ENCODE assay signal across 9 cellular contexts in the genomic region with DNA sequence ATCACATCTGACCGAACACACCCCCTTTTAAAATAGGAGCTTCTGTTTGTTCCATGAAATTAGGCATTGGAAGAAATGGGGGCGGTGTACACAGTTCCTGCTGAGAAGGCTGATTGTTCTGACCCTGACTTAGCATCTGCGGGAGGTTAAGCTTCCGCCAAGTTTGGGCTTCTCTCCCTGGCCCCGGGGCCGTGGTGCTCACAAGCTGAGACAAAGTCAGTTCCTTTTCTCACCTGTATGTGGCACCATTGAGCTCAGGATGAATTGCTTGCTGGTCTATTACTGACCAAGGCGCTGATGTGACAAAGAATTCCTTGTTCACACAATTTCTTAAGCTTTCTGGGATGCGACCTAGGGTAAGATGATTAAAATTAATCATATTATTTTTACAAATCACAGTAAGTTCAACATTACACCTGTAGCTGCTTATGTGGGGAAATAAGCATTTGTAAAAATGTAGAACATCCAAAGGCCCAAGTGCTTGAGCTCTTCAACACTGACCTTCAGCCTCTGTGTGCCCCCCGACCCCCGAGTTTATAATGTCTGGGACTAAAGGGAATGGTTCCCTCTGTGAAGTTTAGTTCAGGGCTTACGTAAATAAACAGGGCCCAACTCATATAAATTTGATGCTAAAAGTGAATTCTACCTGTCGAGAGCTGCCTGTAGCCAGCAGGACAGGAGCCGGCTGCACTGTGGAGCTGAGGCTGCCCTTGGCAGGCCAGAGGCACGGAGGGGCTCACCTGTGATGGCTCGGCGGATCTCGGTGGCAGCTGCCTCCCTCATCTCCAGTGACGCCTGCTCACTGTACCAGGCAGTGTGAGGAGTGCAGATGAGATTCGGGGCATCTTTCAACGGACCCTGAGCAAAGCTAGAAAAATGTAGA. TPM values are rescaled to one million over a fixed set of nuclear protein-coding genes. Genes with fewer than 3 reads are reported as not detected.
DNase-seq lines count a peak whose midpoint lies in the region; ATAC-seq, FAIRE-seq and TF ChIP-seq lines count a peak whose summit lies in the region.
"Had no signal": no experiment of that assay in that cellular context is flagged by ENCODE, and none has a peak within 500 bp of the region (broad histone marks: within the 10 kb centered on the region; RNA-seq: fewer than 3 reads in every experiment).

No MANE protein-coding gene starts in this region.

- no peak for FAIRE-seq in D721Med (lab: Jason Lieb, UNC)
- FAIRE-seq: TTC549 had no signal

- no peaks in the 10 kb centered on the region for H3K9me3 Mint-ChIP-seq in activated naive CD4-positive, alpha-beta T cell treated with anti-CD3 and anti-CD28 coated beads, Interleukin-2, amount 10 ng/mL, durations not matched to agents 7 days and 5 days
- H3K9me3 Mint-ChIP-seq in progenitor cell of endocrine pancreas (ENCODE audit: low read depth): no peaks in the 10 kb centered on the region

- ATAC-seq in GM19324 (IDR thresholded peaks at IDR 0.05; ENCODE audit: low FRiP score, unreplicated experiment) (peak; percentile 64), left cardiac atrium (peak; percentile 61 to 78), omental fat pad (ENCODE audit: low FRiP score) (no peak)

- no peak overlapping the region for H3K27ac Mint-ChIP-seq in activated naive CD4-positive, alpha-beta T cell treated with anti-CD3 and anti-CD28 coated beads, Interleukin-2, amount 10 ng/mL, durations not matched to agents 7 days and 5 days
- peak overlapping the region; percentile 84 for H3K27ac Mint-ChIP-seq in progenitor cell of endocrine pancreas

- TF ChIP-seq CTCF in D721Med (IDR thresholded peaks at IDR 0.05; ENCODE audit: insufficient read depth, missing control alignments) (peak; percentile 60), progenitor cell of endocrine pancreas (IDR thresholded peaks at IDR 0.05; ENCODE audit: unreplicated experiment) (peak; percentile 64), omental fat pad (IDR thresholded peaks at IDR 0.05) (peak in 1 of 3 donors; percentile 34)

- no peaks in the 10 kb centered on the region for H3K27me3 Mint-ChIP-seq in activated naive CD4-positive, alpha-beta T cell treated with anti-CD3 and anti-CD28 coated beads, Interleukin-2, amount 10 ng/mL, durations not matched to agents 7 days and 5 days
- H3K27me3 Mint-ChIP-seq in progenitor cell of endocrine pancreas: no peaks in the 10 kb centered on the region

- intact Hi-C loops in left cardiac atrium (cut with DNase I): loop anchor here (5.0 to 10.0 kb wide), 2 partner anchors 62 to 70 kb away; no protein-coding TSS in a partner anchor

- H3K36me3 Mint-ChIP-seq in activated naive CD4-positive, alpha-beta T cell treated with anti-CD3 and anti-CD28 coated beads, Interleukin-2, amount 10 ng/mL, durations not matched to agents 7 days and 5 days: peaks cover 5% of the 10 kb centered on the region
- peaks cover 24% of the 10 kb centered on the region for H3K36me3 Mint-ChIP-seq in progenitor cell of endocrine pancreas (ENCODE audit: insufficient read depth)

- DNase-seq in D721Med (ENCODE audit: insufficient read length, low spot score) (no peak), NCI-H1436 (lab: John Stamatoyannopoulos, UW) (peak; percentile 57), left cardiac atrium (peak; percentile 80), progenitor cell of endocrine pancreas (ENCODE audit: low spot score, unreplicated experiment) (peak; percentile 25), omental fat pad (ENCODE audit: low spot score) (no peak), NCI-H187 treated with DMSO at 0.1 percent for 48 hours (lab: John Stamatoyannopoulos, UW) (no peak)
- peak; percentile 37 for DNase-seq in activated naive CD4-positive, alpha-beta T cell treated with anti-CD3 and anti-CD28 coated beads, Interleukin-2, amount 10 ng/mL, durations not matched to agents 7 days and 5 days

- CTCF ChIA-PET in activated naive CD4-positive, alpha-beta T cell treated with anti-CD3 and anti-CD28 coated beads, Interleukin-2, amount 10 ng/mL, durations not matched to agents 7 days and 5 days (lab: Charles Lee): interaction anchor here (0.8 to 1.9 kb wide), 5 partner anchors 9 to 68 kb away, joined by 3 to 8 read pairs (median 5); no protein-coding TSS in a partner anchor

- H3K4me3 Mint-ChIP-seq in activated naive CD4-positive, alpha-beta T cell treated with anti-CD3 and anti-CD28 coated beads, Interleukin-2, amount 10 ng/mL, durations not matched to agents 7 days and 5 days: no peak overlapping the region
- H3K4me3 Mint-ChIP-seq in progenitor cell of endocrine pancreas (ENCODE audit: low read depth): no peak overlapping the region

- H3K4me1 Mint-ChIP-seq in activated naive CD4-positive, alpha-beta T cell treated with anti-CD3 and anti-CD28 coated beads, Interleukin-2, amount 10 ng/mL, durations not matched to agents 7 days and 5 days: no peaks in the 10 kb centered on the region
- no peaks in the 10 kb centered on the region for H3K4me1 Mint-ChIP-seq in progenitor cell of endocrine pancreas (ENCODE audit: low read depth)

RNA-seq across cellular contexts. Expression of a gene that starts 50.8 kb away (rescaled TPM):
- 10 to 100 TPM; 22.9 to 25.7 TPM for total RNA-seq in left cardiac atrium
- total RNA-seq in progenitor cell of endocrine pancreas: 27.5 and 31.1 TPM in 2 replicates
- 10 to 100 TPM; 25.9 to 34.2 (median 34.1) TPM for total RNA-seq in omental fat pad

Comparison
In these comparisons a context has a peak if more than half of its experiments do, and no peak if none do; other contexts are left out.
1. DNase-seq: peak in NCI-H1436 (single experiment), activated naive CD4-positive, alpha-beta T cell treated with anti-CD3 and anti-CD28 coated beads, Interleukin-2, amount 10 ng/mL, durations not matched to agents 7 days and 5 days (single experiment), left cardiac atrium (single experiment) and progenitor cell of endocrine pancreas (single experiment); none in D721Med (single experiment), omental fat pad (single experiment) and NCI-H187 treated with DMSO at 0.1 percent for 48 hours (single experiment).